1 cellular context compared by ENCODE assay signal in genomic region chr17:2277430-2278170, GRCh38.
TF ChIP-seq lines count a peak whose summit lies in the region.

No MANE protein-coding gene starts in this region.

TF ChIP-seq in HepG2, 621 proteins besides CTCF, POLR2A, EP300 and RAD21:
- TF ChIP-seq MAFF (IDR thresholded peaks at IDR 0.05; ENCODE audit: low read depth, low read length) (peak; percentile 59), ZNF281 (CRISPR knock-in tag; IDR thresholded peaks at IDR 0.05; ENCODE audit: borderline replicate concordance) (no peak), MAFK (conservative IDR thresholded peaks at IDR 0.05 in 1 of 2, IDR thresholded peaks at IDR 0.05 in 1 of 2; ENCODE audit: low read length in 2 of 2) (peak; percentile 61 to 84; a peak in 3 of 4 replicates)
